ENCODE assay signal across 8 cellular contexts in genomic region chr14:20305265-20306078, GRCh38. TPM values are rescaled to one million over a fixed set of nuclear protein-coding genes. Genes with fewer than 3 reads are reported as not detected.
DNase-seq lines count a peak whose midpoint lies in the region; ATAC-seq and TF ChIP-seq lines count a peak whose summit lies in the region.

TSS of gene TTC5 (minus strand) at chr14:20305951. CDS start at chr14:20305937, 14 bp downstream.

- peak within 1 kb of the TSS; percentile 94 for H3K27ac Mint-ChIP-seq in activated naive CD4-positive, alpha-beta T cell treated with anti-CD3 and anti-CD28 coated beads, Interleukin-2, amount 50 U/mL, for 24 hours

- H3K9me3 Mint-ChIP-seq in activated naive CD4-positive, alpha-beta T cell treated with anti-CD3 and anti-CD28 coated beads, Interleukin-2, amount 50 U/mL, for 24 hours = no peaks in the 10 kb centered on the region

- intact Hi-C loops in Right ventricle myocardium inferior (cut with DNase I) (no loop called here), ovary (cut with DNase I) (no loop called here), thyroid gland (cut with DNase I) (no loop called here)

- peaks cover 44% of the 10 kb centered on the region for H3K4me1 Mint-ChIP-seq in activated naive CD4-positive, alpha-beta T cell treated with anti-CD3 and anti-CD28 coated beads, Interleukin-2, amount 50 U/mL, for 24 hours

- H3K36me3 ChIP-seq in ovary (no peaks in the 10 kb centered on the region), thyroid gland (peaks cover 4 to 11% of the 10 kb centered on the region in 2 donors)

- ATAC-seq in HG02610 (IDR thresholded peaks at IDR 0.05; ENCODE audit: unreplicated experiment) = peak; percentile 87
- ATAC-seq in SK-N-SH treated with all-trans-retinoic acid at 6 μM for 48 hours = peak; percentile 98
- ATAC-seq in Right ventricle myocardium inferior = peak; percentile 98

- H3K27ac ChIP-seq in ovary (no peak within 1 kb of the TSS), thyroid gland (peak within 1 kb of the TSS in 1 of 3 donors; percentile 53)

- CTCF ChIA-PET in GM10248 (lab: Yijun Ruan, JAX) = interaction anchor here (0.6 to 2.7 kb wide), 8 partner anchors 9 to 303 kb away, joined by 3 to 13 read pairs (median 3); no protein-coding TSS in a partner anchor

- no peak for TF ChIP-seq EP300 in ovary (IDR thresholded peaks at IDR 0.05)

- peak within 1 kb of the TSS; percentile 95 for H3K4me3 Mint-ChIP-seq in activated naive CD4-positive, alpha-beta T cell treated with anti-CD3 and anti-CD28 coated beads, Interleukin-2, amount 50 U/mL, for 24 hours

- H3K36me3 Mint-ChIP-seq in activated naive CD4-positive, alpha-beta T cell treated with anti-CD3 and anti-CD28 coated beads, Interleukin-2, amount 50 U/mL, for 24 hours = peaks cover 1% of the 10 kb centered on the region

- no peaks in the 10 kb centered on the region for H3K27me3 Mint-ChIP-seq in activated naive CD4-positive, alpha-beta T cell treated with anti-CD3 and anti-CD28 coated beads, Interleukin-2, amount 50 U/mL, for 24 hours

- 0% methylated on average over 27 of the region's 27 CpGs for WGBS in ovary, 3 donors
- WGBS in thyroid gland, 2 donors = 0 to 1% methylated on average over 27 of the region's 27 CpGs

- no peak for TF ChIP-seq POLR2A in ovary (IDR thresholded peaks at IDR 0.05)
- TF ChIP-seq POLR2A in thyroid gland (IDR thresholded peaks at IDR 0.05) = no peak

- DNase-seq in GM10248 (ENCODE audit: extremely low spot score) (peak; percentile 85), NCI-H1092 (lab: John Stamatoyannopoulos, UW) (peak; percentile 83), Right ventricle myocardium inferior (ENCODE audit: missing footprints) (peak; percentile 93), ovary (peak; percentile 73 to 90 (median 83)), thyroid gland (peak; percentile 75 to 84)

- H3K4me3 ChIP-seq in ovary (peak within 1 kb of the TSS; percentile 71), thyroid gland (replicated peaks in 1 of 3) (peak within 1 kb of the TSS; percentile 8 to 51 (median 41))

- H3K4me1 ChIP-seq in ovary (ENCODE audit: insufficient read depth) (no peaks in the 10 kb centered on the region), thyroid gland (peaks cover 6 to 7% of the 10 kb centered on the region in 2 donors)

- no peaks in the 10 kb centered on the region for H3K27me3 ChIP-seq in ovary
- no peaks in the 10 kb centered on the region for H3K27me3 ChIP-seq in thyroid gland

- POLR2A ChIA-PET in GM10248 (lab: Yijun Ruan, JAX) = no interaction called here

- TF ChIP-seq CTCF in GM10248 (IDR thresholded peaks at IDR 0.05; ENCODE audit: control extremely low read depth, extremely low read depth, low read depth, missing control alignments) (peak; percentile 94), ovary (IDR thresholded peaks at IDR 0.05) (peak; percentile 58 to 84 (median 65)), thyroid gland (IDR thresholded peaks at IDR 0.05) (peak in 5 of 6 experiments; percentile 78 to 93 (median 87))

- H3K9me3 ChIP-seq in ovary (no peaks in the 10 kb centered on the region), thyroid gland (no peaks in the 10 kb centered on the region)

TF ChIP-seq in SK-N-SH treated with all-trans-retinoic acid at 6 μM for 48 hours, 23 proteins besides CTCF, POLR2A, EP300 and RAD21:
- no peak for TF ChIP-seq ARNTL (CRISPR knock-in tag; IDR thresholded peaks at IDR 0.05; ENCODE audit: borderline replicate concordance, low read depth)
- TF ChIP-seq RARB (CRISPR knock-in tag; IDR thresholded peaks at IDR 0.05) = no peak
- TF ChIP-seq TSHZ2 (CRISPR knock-in tag; IDR thresholded peaks at IDR 0.05) = no peak
- no peak for TF ChIP-seq ESRRG (CRISPR knock-in tag; IDR thresholded peaks at IDR 0.05)
- no peak for TF ChIP-seq SNAI2 (CRISPR knock-in tag; IDR thresholded peaks at IDR 0.05)
- no peak for TF ChIP-seq CSDC2 (CRISPR knock-in tag; IDR thresholded peaks at IDR 0.05)
- TF ChIP-seq ISL1 (CRISPR knock-in tag; IDR thresholded peaks at IDR 0.05) = no peak
- TF ChIP-seq TCF4 (CRISPR knock-in tag; IDR thresholded peaks at IDR 0.05; ENCODE audit: borderline replicate concordance) = no peak
- no peak for TF ChIP-seq TOX (CRISPR knock-in tag; IDR thresholded peaks at IDR 0.05; ENCODE audit: borderline replicate concordance)
- no peak for TF ChIP-seq OSR1 (CRISPR knock-in tag; IDR thresholded peaks at IDR 0.05)
- TF ChIP-seq ZNF565 (CRISPR knock-in tag; conservative IDR thresholded peaks at IDR 0.05; ENCODE audit: low read depth) = no peak
- no peak for TF ChIP-seq GLIS3 (CRISPR knock-in tag; IDR thresholded peaks at IDR 0.05)
- no peak for TF ChIP-seq PPARA (CRISPR knock-in tag; IDR thresholded peaks at IDR 0.05; ENCODE audit: borderline replicate concordance)
- no peak for TF ChIP-seq ZFP3 (CRISPR knock-in tag; IDR thresholded peaks at IDR 0.05)
- no peak for TF ChIP-seq CSRNP3 (CRISPR knock-in tag; IDR thresholded peaks at IDR 0.05)
- TF ChIP-seq POU6F1 (CRISPR knock-in tag; IDR thresholded peaks at IDR 0.05; ENCODE audit: borderline replicate concordance, low read depth) = no peak
- TF ChIP-seq PATZ1 (CRISPR knock-in tag; IDR thresholded peaks at IDR 0.05; ENCODE audit: borderline replicate concordance) = no peak
- no peak for TF ChIP-seq BACH2 (CRISPR knock-in tag; IDR thresholded peaks at IDR 0.05; ENCODE audit: borderline replicate concordance)
- TF ChIP-seq ZNF70 (CRISPR knock-in tag; IDR thresholded peaks at IDR 0.05) = no peak
- TF ChIP-seq ZNF8 (CRISPR knock-in tag; IDR thresholded peaks at IDR 0.05) = no peak

RNA-seq across cellular contexts. Expression of gene TTC5, which starts in this region (rescaled TPM):
- total RNA-seq in Right ventricle myocardium inferior (10.0 TPM), ovary (10 to 100 TPM in 6 of 7 donors, 1 to 10 TPM in 1; 9.4 to 22.0 (median 17.1) TPM), thyroid gland (10 to 100 TPM; 15.9 to 44.2 (median 19.2) TPM)
- polyA plus RNA-seq in ovary = 10 to 100 TPM in 1 of 2 donors, 1 to 10 TPM in 1; 7.9 to 14.2 TPM
